Comparison of ENCODE assay signal across 22 cellular contexts in the genomic region with DNA sequence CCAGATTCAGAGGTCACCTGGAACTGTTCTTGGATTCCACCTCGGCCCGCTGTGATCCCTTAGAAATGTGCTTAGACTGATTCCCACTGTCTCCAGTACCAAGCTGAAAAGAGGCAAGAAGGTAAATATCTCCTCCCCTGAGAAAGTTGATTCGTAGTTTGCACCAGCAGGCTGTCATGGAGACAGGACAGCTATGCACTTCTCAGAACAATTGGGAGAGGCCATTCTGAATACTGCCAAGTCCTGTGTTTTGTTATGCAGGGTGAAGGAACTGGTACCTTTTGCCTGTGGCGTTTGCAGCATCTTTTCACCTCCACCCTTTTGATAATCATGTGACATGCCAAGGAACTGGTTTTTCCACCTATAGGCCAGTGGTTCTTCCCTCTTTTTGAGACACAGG. TPM values are rescaled to one million over a fixed set of nuclear protein-coding genes. Genes with fewer than 3 reads are reported as not detected.
DNase-seq lines count a peak whose midpoint lies in the region; ATAC-seq and TF ChIP-seq lines count a peak whose summit lies in the region.
"Had no signal": no experiment of that assay in that cellular context is flagged by ENCODE, and none has a peak within 500 bp of the region (broad histone marks: within the 10 kb centered on the region; RNA-seq: fewer than 3 reads in every experiment).

No MANE protein-coding gene starts in this region.

- H3K4me3 ChIP-seq in coronary artery: no peak overlapping the region
- no peak overlapping the region for H3K4me3 ChIP-seq in thoracic aorta
- no peak overlapping the region for H3K4me3 ChIP-seq in heart left ventricle
- H3K4me3 ChIP-seq: adrenal gland, GM23248, ovary, SJCRH30, upper lobe of left lung had no signal

- no peak for TF ChIP-seq CTCF in coronary artery (IDR thresholded peaks at IDR 0.05)
- TF ChIP-seq CTCF in thoracic aorta (IDR thresholded peaks at IDR 0.05): no peak
- no peak for TF ChIP-seq CTCF in heart left ventricle (IDR thresholded peaks at IDR 0.05)

- H3K4me1 ChIP-seq in thoracic aorta (ENCODE audit: control insufficient read depth in 1 of 2, low read depth in 2 of 2) (peaks cover 28 to 39% of the 10 kb centered on the region in 2 donors), heart left ventricle (peaks cover 0 to 40% (median 26%) of the 10 kb centered on the region in 12 donors)
- H3K4me1 ChIP-seq: BE2C, SJCRH30 had no signal

- ATAC-seq in thoracic aorta (ENCODE audit: insufficient number of reproducible peaks, low FRiP score, low read depth): no peak
- no peak for ATAC-seq in heart left ventricle
- no peak for ATAC-seq in HG02938 (IDR thresholded peaks at IDR 0.05; ENCODE audit: unreplicated experiment)
- ATAC-seq: activated CD4-positive, CD25-positive, alpha-beta regulatory T cell treated with anti-CD3 and anti-CD28 coated beads, Interleukin-2, amount 50 U/mL, for 24 hours had no signal

- H3K27me3 ChIP-seq in thoracic aorta (replicated peaks; ENCODE audit: insufficient read depth) (no peaks in the 10 kb centered on the region), heart left ventricle (no peaks in the 10 kb centered on the region)
- H3K27me3 ChIP-seq: adrenal gland, BE2C, ovary, SJCRH30, upper lobe of left lung had no signal

- intact Hi-C loops in heart left ventricle (cut with DNase I): loop anchor here in 2 of 10 donors (5.0 kb wide), 2 partner anchors 34 to 61 kb away; partner anchors contain the start of gene PNRC1 (in 1 of the 2)

- H3K9me3 ChIP-seq in thoracic aorta (no peaks in the 10 kb centered on the region), heart left ventricle (no peaks in the 10 kb centered on the region)
- H3K9me3 ChIP-seq: adrenal gland, BE2C, ovary, SJCRH30, upper lobe of left lung had no signal

- no peak for TF ChIP-seq POLR2A in heart left ventricle (IDR thresholded peaks at IDR 0.05)

- peak; percentile 45 for DNase-seq in DMS53 (lab: John Stamatoyannopoulos, UW)
- no peak for DNase-seq in DMS53 treated with DMSO at 0.1 percent for 48 hours (lab: John Stamatoyannopoulos, UW; ENCODE audit: unreplicated experiment)
- no peak for DNase-seq in coronary artery (ENCODE audit: low spot score)
- peak; percentile 72 for DNase-seq in islet precursor cell
- DNase-seq in thoracic aorta (ENCODE audit: low spot score): no peak
- DNase-seq in heart left ventricle: no peak
- no peak for DNase-seq in EL
- DNase-seq: adrenal gland; BE2C; Calu3; caudate nucleus; GM23248; NCI-H1436; NCI-H446; ovary; SJCRH30; small intestine; stimulated activated CD4-positive, alpha-beta T cell treated with anti-CD3 and anti-CD28 coated beads, Interleukin-4, amount 100 ng/mL, for 24 hours; upper lobe of left lung had no signal

- 85 to 92% (median 88%) methylated on average over 4 of the region's 4 CpGs for WGBS in heart left ventricle, 4 donors

- H3K27ac ChIP-seq in coronary artery: peak overlapping the region; percentile 18 to 54
- peak overlapping the region; percentile 49 to 62 for H3K27ac ChIP-seq in thoracic aorta
- H3K27ac ChIP-seq in heart left ventricle: peak overlapping the region in 1 of 12 donors; percentile 80
- H3K27ac ChIP-seq: 22Rv1, GM23248, SJCRH30, upper lobe of left lung had no signal

- H3K36me3 ChIP-seq in thoracic aorta (no peaks in the 10 kb centered on the region), heart left ventricle (no peaks in the 10 kb centered on the region)
- H3K36me3 ChIP-seq: adrenal gland, BE2C, ovary, SJCRH30, upper lobe of left lung had no signal

RNA-seq across cellular contexts. Expression of gene RNGTT, which starts 58.2 kb away (rescaled TPM):
- 10 to 100 TPM; 13.5 to 20.5 TPM for total RNA-seq in thoracic aorta
- total RNA-seq in heart left ventricle: 10 to 100 TPM in 2 of 9 donors, 1 to 10 TPM in 7; 5.7 to 11.6 (median 9.1) TPM
- 1 to 10 TPM; 2.6 to 9.5 TPM for polyA plus RNA-seq in heart left ventricle

RNA-seq across cellular contexts. Expression of gene PNRC1, which starts 58.9 kb away (rescaled TPM):
- total RNA-seq in thoracic aorta (100 to 1,000 TPM; 217 to 297 TPM), heart left ventricle (100 to 1,000 TPM; 141 to 280 (median 213) TPM)
- 10 to 100 TPM; 46.1 to 64.4 TPM for polyA plus RNA-seq in heart left ventricle

Comparison
In these comparisons a context has a peak if more than half of its experiments do, and no peak if none do; other contexts are left out.
1. DNase-seq: peak in DMS53 (single experiment) and islet precursor cell (single experiment); none in DMS53 treated with DMSO at 0.1 percent for 48 hours (single experiment), coronary artery (single experiment), thoracic aorta (single experiment), heart left ventricle (0 of 5) and EL (single experiment).